13 cellular contexts compared by ENCODE assay signal in genomic region chr10:70323143-70323696, GRCh38. TPM values are rescaled to one million over a fixed set of nuclear protein-coding genes. Genes with fewer than 3 reads are reported as not detected.
DNase-seq lines count a peak whose midpoint lies in the region; ATAC-seq and TF ChIP-seq lines count a peak whose summit lies in the region.
"Had no signal": no experiment of that assay in that cellular context is flagged by ENCODE, and none has a peak within 500 bp of the region (broad histone marks: within the 10 kb centered on the region; RNA-seq: fewer than 3 reads in every experiment).

No MANE protein-coding gene starts in this region.

- CTCF ChIA-PET in Caco-2 (lab: Charles Lee): interaction anchor here (0.6 to 2.1 kb wide), 4 partner anchors 41 to 58 kb away, joined by 3 to 28 read pairs (median 7); no protein-coding TSS in a partner anchor

- intact Hi-C loops in Caco-2 (cut with micrococcal nuclease; ENCODE audit: unreplicated experiment): no loop called here

- H3K4me1 Mint-ChIP-seq in Caco-2 (ENCODE audit: low read depth, unreplicated experiment) (peaks cover 21% of the 10 kb centered on the region), nephron progenitor cell (peaks cover 54% of the 10 kb centered on the region)
- peaks cover 33% of the 10 kb centered on the region for H3K4me1 Mint-ChIP-seq in activated naive CD8-positive, alpha-beta T cell treated with anti-CD3 and anti-CD28 coated beads, Interleukin-2, amount 10 ng/mL, durations not matched to agents 7 days and 5 days

- H3K27ac Mint-ChIP-seq in Caco-2 (ENCODE audit: unreplicated experiment): peak overlapping the region; percentile 24
- peak overlapping the region; percentile 96 for H3K27ac Mint-ChIP-seq in activated naive CD8-positive, alpha-beta T cell treated with anti-CD3 and anti-CD28 coated beads, Interleukin-2, amount 10 ng/mL, durations not matched to agents 7 days and 5 days
- peak overlapping the region; percentile 59 for H3K27ac Mint-ChIP-seq in nephron progenitor cell

- H3K4me3 Mint-ChIP-seq in Caco-2 (ENCODE audit: unreplicated experiment): no peak overlapping the region
- peak overlapping the region; percentile 72 for H3K4me3 Mint-ChIP-seq in activated naive CD8-positive, alpha-beta T cell treated with anti-CD3 and anti-CD28 coated beads, Interleukin-2, amount 10 ng/mL, durations not matched to agents 7 days and 5 days
- no peak overlapping the region for H3K4me3 Mint-ChIP-seq in nephron progenitor cell

- in situ Hi-C loops in HAP-1 (cut with MboI; ENCODE audit: low sequenced_read_pairs): no loop called here

- no TSS peak for BruUV-seq in Caco-2 (replicated peaks; lab: Mats Ljungman, UMichigan)

- no peaks in the 10 kb centered on the region for H3K36me3 ChIP-seq in BLaER1 treated with 17β-estradiol and CSF1 and Interleukin-3, amounts not matched to agents 10 nM and 100 nM
- H3K36me3 ChIP-seq in Caco-2 (ENCODE audit: control insufficient read depth, insufficient read depth, low read length) (no peaks in the 10 kb centered on the region), HAP-1 (replicated peaks) (no peaks in the 10 kb centered on the region)

- POLR2A ChIA-PET in Caco-2 (lab: Charles Lee): no interaction called here
- POLR2A ChIA-PET in activated naive CD8-positive, alpha-beta T cell treated with anti-CD3 and anti-CD28 coated beads, Interleukin-2, amount 10 ng/mL, durations not matched to agents 7 days and 5 days (lab: Charles Lee): interaction anchor here (1.0 to 2.2 kb wide), 5 partner anchors 9 to 148 kb away, joined by 3 to 12 read pairs (median 4); partner anchors contain the start of gene PPA1

- peaks cover 0 to 100% (median 22%) of the 10 kb centered on the region in 11 experiments; a peak in 13 of 22 replicates for H3K27me3 ChIP-seq in BLaER1 treated with 17β-estradiol and CSF1 and Interleukin-3, amounts not matched to agents 10 nM and 100 nM
- H3K27me3 ChIP-seq in Caco-2 (replicated peaks; ENCODE audit: control insufficient read depth, insufficient read depth, low read length) (no peaks in the 10 kb centered on the region), HAP-1 (ENCODE audit: low read depth) (no peaks in the 10 kb centered on the region)

- H3K9me3 Mint-ChIP-seq in Caco-2 (ENCODE audit: unreplicated experiment) (no peaks in the 10 kb centered on the region), nephron progenitor cell (no peaks in the 10 kb centered on the region)
- no peaks in the 10 kb centered on the region for H3K9me3 Mint-ChIP-seq in activated naive CD8-positive, alpha-beta T cell treated with anti-CD3 and anti-CD28 coated beads, Interleukin-2, amount 10 ng/mL, durations not matched to agents 7 days and 5 days

- ATAC-seq in activated naive CD8-positive, alpha-beta T cell treated with anti-CD3 and anti-CD28 coated beads, Interleukin-2, amount 10 ng/mL, durations not matched to agents 7 days and 5 days (ENCODE audit: low read depth): peak; percentile 91
- no peak for ATAC-seq in GM21576 (IDR thresholded peaks at IDR 0.05; ENCODE audit: unreplicated experiment)

- H3K4me1 ChIP-seq in BLaER1 treated with 17β-estradiol and CSF1 and Interleukin-3, amounts not matched to agents 10 nM and 100 nM: peaks cover 24 to 50% (median 40%) of the 10 kb centered on the region in 10 experiments
- peaks cover 22% of the 10 kb centered on the region for H3K4me1 ChIP-seq in Caco-2
- no peaks in the 10 kb centered on the region for H3K4me1 ChIP-seq in HAP-1

- H3K4me2 ChIP-seq in BLaER1 treated with 17β-estradiol and CSF1 and Interleukin-3, amounts not matched to agents 10 nM and 100 nM: peak overlapping the region; percentile 31 to 97 (median 79); a peak in 21 of 22 replicates

- H4K20me1 ChIP-seq in BLaER1 treated with 17β-estradiol and CSF1 and Interleukin-3, amounts not matched to agents 10 nM and 100 nM: peaks cover 5 to 97% (median 58%) of the 10 kb centered on the region in 11 experiments; a peak in 21 of 22 replicates

- H3K27ac ChIP-seq in BLaER1 treated with 17β-estradiol and CSF1 and Interleukin-3, amounts not matched to agents 10 nM and 100 nM: peak overlapping the region in 2 of 11 experiments; percentile 12 to 27; a peak in 3 of 22 replicates

- H3K27me3 Mint-ChIP-seq in Caco-2 (ENCODE audit: insufficient read depth, unreplicated experiment) (no peaks in the 10 kb centered on the region), nephron progenitor cell (ENCODE audit: low read depth, poor library complexity) (peaks cover 2% of the 10 kb centered on the region)
- no peaks in the 10 kb centered on the region for H3K27me3 Mint-ChIP-seq in activated naive CD8-positive, alpha-beta T cell treated with anti-CD3 and anti-CD28 coated beads, Interleukin-2, amount 10 ng/mL, durations not matched to agents 7 days and 5 days

- no peaks in the 10 kb centered on the region for H3K9me3 ChIP-seq in BLaER1 treated with 17β-estradiol and CSF1 and Interleukin-3, amounts not matched to agents 10 nM and 100 nM (replicated peaks in 1 of 11)
- H3K9me3 ChIP-seq in Caco-2 (no peaks in the 10 kb centered on the region), HAP-1 (no peaks in the 10 kb centered on the region)

- peak overlapping the region in 3 of 11 experiments; percentile 23 to 41 (median 37); a peak in 4 of 22 replicates for H3K9ac ChIP-seq in BLaER1 treated with 17β-estradiol and CSF1 and Interleukin-3, amounts not matched to agents 10 nM and 100 nM

- H3K4me3 ChIP-seq in BLaER1 treated with 17β-estradiol and CSF1 and Interleukin-3, amounts not matched to agents 10 nM and 100 nM: no peak overlapping the region; a peak in 1 of 20 replicates
- H3K4me3 ChIP-seq in Caco-2 (ENCODE audit: low read depth, low read length) (no peak overlapping the region), HAP-1 (no peak overlapping the region)

- H3K36me3 Mint-ChIP-seq in Caco-2 (ENCODE audit: insufficient read depth, unreplicated experiment): peaks cover 5% of the 10 kb centered on the region
- H3K36me3 Mint-ChIP-seq in activated naive CD8-positive, alpha-beta T cell treated with anti-CD3 and anti-CD28 coated beads, Interleukin-2, amount 10 ng/mL, durations not matched to agents 7 days and 5 days: peaks cover 2% of the 10 kb centered on the region
- H3K36me3 Mint-ChIP-seq in nephron progenitor cell (ENCODE audit: low read depth): no peaks in the 10 kb centered on the region

- DNase-seq in Caco-2: no peak
- peak; percentile 73 for DNase-seq in activated naive CD8-positive, alpha-beta T cell treated with anti-CD3 and anti-CD28 coated beads, Interleukin-2, amount 10 ng/mL, durations not matched to agents 7 days and 5 days
- DNase-seq in nephron progenitor cell: no peak
- no peak for DNase-seq in KG1 (lab: John Stamatoyannopoulos, UW)
- DNase-seq in DMS79 (lab: John Stamatoyannopoulos, UW): no peak
- no peak for DNase-seq in HAP-1 (ENCODE audit: low spot score in 2 of 2)
- DNase-seq: activated CD4-positive, alpha-beta T cell treated with anti-CD3 and anti-CD28 coated beads, Interleukin-2, amount 50 U/mL, for 1 hour; anterior cingulate cortex; GDM1; stimulated activated CD4-positive, alpha-beta T cell treated with anti-CD3 and anti-CD28 coated beads, Interleukin-4, amount 100 ng/mL, for 4 hours had no signal

- TF ChIP-seq CTCF in Caco-2 (IDR thresholded peaks at IDR 0.05; ENCODE audit: insufficient read depth in 1 of 2, low read depth in 1 of 2, low read length in 1 of 2, severe bottlenecking in 1 of 2, unreplicated experiment in 1 of 2): no peak
- TF ChIP-seq CTCF in nephron progenitor cell (IDR thresholded peaks at IDR 0.05): no peak

RNA-seq across cellular contexts. Expression of gene NPFFR1, which starts 39.4 kb away (rescaled TPM):
- total RNA-seq in Caco-2 (2022): not detected in 2 replicates
- total RNA-seq in activated naive CD8-positive, alpha-beta T cell treated with anti-CD3 and anti-CD28 coated beads, Interleukin-2, amount 10 ng/mL, durations not matched to agents 7 days and 5 days: under 1 TPM in 1 of 2 experiments, not detected in 1; 0.03 TPM
- total RNA-seq: H7 had no signal

RNA-seq across cellular contexts. Expression of gene LRRC20, which starts 59.2 kb away (rescaled TPM):
- 27.1 and 28.1 TPM in 2 replicates for total RNA-seq in Caco-2 (2022)
- total RNA-seq in activated naive CD8-positive, alpha-beta T cell treated with anti-CD3 and anti-CD28 coated beads, Interleukin-2, amount 10 ng/mL, durations not matched to agents 7 days and 5 days: 10 to 100 TPM; 13.0 to 13.3 TPM

Comparison
In these comparisons a context has a peak if more than half of its experiments do, and no peak if none do; other contexts are left out.
1. H3K27ac Mint-ChIP-seq: peak in every context shown above with its lines; median percentile 96 in activated naive CD8-positive, alpha-beta T cell treated with anti-CD3 and anti-CD28 coated beads, Interleukin-2, amount 10 ng/mL, durations not matched to agents 7 days and 5 days; 59 in nephron progenitor cell; 24 in Caco-2.